ENCODE assay signal across 1 cellular context in genomic region chr9:95771556-95772280, GRCh38.
TF ChIP-seq lines count a peak whose summit lies in the region.

No MANE protein-coding gene starts in this region.

TF ChIP-seq in HepG2, 621 proteins besides CTCF, POLR2A, EP300 and RAD21 (continued from another document and continues in another):
- peak; percentile 96 for TF ChIP-seq PATZ1 (CRISPR knock-in tag; IDR thresholded peaks at IDR 0.05)
- TF ChIP-seq GRHL1 (CRISPR knock-in tag; conservative IDR thresholded peaks at IDR 0.05): no peak
- no peak for TF ChIP-seq ZNF891 (CRISPR knock-in tag; IDR thresholded peaks at IDR 0.05)
- TF ChIP-seq PAWR (CRISPR knock-in tag; IDR thresholded peaks at IDR 0.05; ENCODE audit: borderline replicate concordance): no peak
- TF ChIP-seq ARNT (IDR thresholded peaks at IDR 0.05): no peak
- 0 out of 2 replicates have a peak, but pooled peaks have one; percentile 39 for TF ChIP-seq MIER3 (CRISPR knock-in tag; IDR thresholded peaks at IDR 0.05; ENCODE audit: borderline replicate concordance)
- TF ChIP-seq HNF4G (IDR thresholded peaks at IDR 0.05; ENCODE audit: borderline replicate concordance, low read depth, low read length): peak; percentile 42; the same call in 1 of the 2 replicates
- TF ChIP-seq HNF4G (CRISPR knock-in tag; IDR thresholded peaks at IDR 0.05; ENCODE audit: borderline replicate concordance, low read depth): no peak
- TF ChIP-seq, protein P1, sequence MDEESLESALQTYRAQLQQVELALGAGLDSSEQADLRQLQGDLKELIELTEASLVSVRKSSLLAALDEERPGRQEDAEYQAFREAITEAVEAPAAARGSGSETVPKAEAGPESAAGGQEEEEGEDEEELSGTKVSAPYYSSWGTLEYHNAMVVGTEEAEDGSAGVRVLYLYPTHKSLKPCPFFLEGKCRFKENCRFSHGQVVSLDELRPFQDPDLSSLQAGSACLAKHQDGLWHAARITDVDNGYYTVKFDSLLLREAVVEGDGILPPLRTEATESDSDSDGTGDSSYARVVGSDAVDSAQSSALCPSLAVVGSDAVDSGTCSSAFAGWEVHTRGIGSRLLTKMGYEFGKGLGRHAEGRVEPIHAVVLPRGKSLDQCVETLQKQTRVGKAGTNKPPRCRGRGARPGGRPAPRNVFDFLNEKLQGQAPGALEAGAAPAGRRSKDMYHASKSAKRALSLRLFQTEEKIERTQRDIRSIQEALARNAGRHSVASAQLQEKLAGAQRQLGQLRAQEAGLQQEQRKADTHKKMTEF (CRISPR knock-in tag; IDR thresholded peaks at IDR 0.05): peak; percentile 62
- peak in 1 of 2 experiments; percentile 52; a peak in 2 of 4 replicates for TF ChIP-seq KLF16 (CRISPR knock-in tag; IDR thresholded peaks at IDR 0.05)
- TF ChIP-seq FOSL2 (CRISPR knock-in tag; IDR thresholded peaks at IDR 0.05): peak; percentile 75
- TF ChIP-seq, protein P2, sequence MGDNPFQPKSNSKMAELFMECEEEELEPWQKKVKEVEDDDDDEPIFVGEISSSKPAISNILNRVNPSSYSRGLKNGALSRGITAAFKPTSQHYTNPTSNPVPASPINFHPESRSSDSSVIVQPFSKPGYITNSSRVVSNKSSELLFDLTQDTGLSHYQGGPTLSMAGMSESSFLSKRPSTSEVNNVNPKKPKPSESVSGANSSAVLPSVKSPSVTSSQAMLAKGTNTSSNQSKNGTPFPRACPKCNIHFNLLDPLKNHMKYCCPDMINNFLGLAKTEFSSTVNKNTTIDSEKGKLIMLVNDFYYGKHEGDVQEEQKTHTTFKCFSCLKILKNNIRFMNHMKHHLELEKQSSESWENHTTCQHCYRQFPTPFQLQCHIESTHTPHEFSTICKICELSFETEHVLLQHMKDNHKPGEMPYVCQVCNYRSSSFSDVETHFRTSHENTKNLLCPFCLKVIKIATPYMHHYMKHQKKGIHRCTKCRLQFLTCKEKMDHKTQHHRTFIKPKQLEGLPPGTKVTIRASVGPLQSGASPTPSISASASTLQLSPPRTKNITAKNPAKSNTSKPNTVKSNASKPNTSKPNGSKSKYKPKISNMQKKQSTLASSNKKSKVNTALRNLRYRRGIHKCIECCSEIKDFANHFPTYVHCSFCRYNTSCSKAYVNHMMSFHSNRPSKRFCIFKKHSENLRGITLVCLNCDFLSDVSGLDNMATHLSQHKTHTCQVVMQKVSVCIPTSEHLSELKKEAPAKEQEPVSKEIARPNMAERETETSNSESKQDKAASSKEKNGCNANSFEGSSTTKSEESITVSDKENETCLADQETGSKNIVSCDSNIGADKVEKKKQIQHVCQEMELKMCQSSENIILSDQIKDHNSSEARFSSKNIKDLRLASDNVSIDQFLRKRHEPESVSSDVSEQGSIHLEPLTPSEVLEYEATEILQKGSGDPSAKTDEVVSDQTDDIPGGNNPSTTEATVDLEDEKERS (CRISPR knock-in tag; IDR thresholded peaks at IDR 0.05): 0 out of 2 replicates have a peak, but pooled peaks have one; percentile 32
- TF ChIP-seq PLRG1 (conservative IDR thresholded peaks at IDR 0.05): no peak
- TF ChIP-seq AGO2 (optimal IDR thresholded peaks at IDR 0.05; ENCODE audit: low read depth, low read length): peak; percentile 88
- TF ChIP-seq ZNF432 (CRISPR knock-in tag; IDR thresholded peaks at IDR 0.05; ENCODE audit: borderline replicate concordance): no peak
- 0 out of 2 replicates have a peak, but pooled peaks have one; percentile 28 for TF ChIP-seq HOXA5 (CRISPR knock-in tag; IDR thresholded peaks at IDR 0.05)
- no peak for TF ChIP-seq RNF219 (CRISPR knock-in tag; IDR thresholded peaks at IDR 0.05)
- no peak for TF ChIP-seq ZNF317 (CRISPR knock-in tag; IDR thresholded peaks at IDR 0.05)
- TF ChIP-seq FOXC1 (CRISPR knock-in tag; IDR thresholded peaks at IDR 0.05; ENCODE audit: borderline replicate concordance): no peak
- no peak for TF ChIP-seq NFIB (CRISPR knock-in tag; IDR thresholded peaks at IDR 0.05; ENCODE audit: borderline replicate concordance)
- TF ChIP-seq ZFY (CRISPR knock-in tag; IDR thresholded peaks at IDR 0.05): peak; percentile 50
- 0 out of 2 replicates have a peak, but pooled peaks have one; percentile 22 for TF ChIP-seq TFE3 (CRISPR knock-in tag; IDR thresholded peaks at IDR 0.05)
- TF ChIP-seq MLX (CRISPR knock-in tag; IDR thresholded peaks at IDR 0.05): peak; percentile 71; the same call in 1 of the 2 replicates
- TF ChIP-seq, protein P3, sequence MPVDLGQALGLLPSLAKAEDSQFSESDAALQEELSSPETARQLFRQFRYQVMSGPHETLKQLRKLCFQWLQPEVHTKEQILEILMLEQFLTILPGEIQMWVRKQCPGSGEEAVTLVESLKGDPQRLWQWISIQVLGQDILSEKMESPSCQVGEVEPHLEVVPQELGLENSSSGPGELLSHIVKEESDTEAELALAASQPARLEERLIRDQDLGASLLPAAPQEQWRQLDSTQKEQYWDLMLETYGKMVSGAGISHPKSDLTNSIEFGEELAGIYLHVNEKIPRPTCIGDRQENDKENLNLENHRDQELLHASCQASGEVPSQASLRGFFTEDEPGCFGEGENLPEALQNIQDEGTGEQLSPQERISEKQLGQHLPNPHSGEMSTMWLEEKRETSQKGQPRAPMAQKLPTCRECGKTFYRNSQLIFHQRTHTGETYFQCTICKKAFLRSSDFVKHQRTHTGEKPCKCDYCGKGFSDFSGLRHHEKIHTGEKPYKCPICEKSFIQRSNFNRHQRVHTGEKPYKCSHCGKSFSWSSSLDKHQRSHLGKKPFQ (CRISPR knock-in tag; IDR thresholded peaks at IDR 0.05; ENCODE audit: insufficient replicate concordance): peak; percentile 11
- 0 out of 2 replicates have a peak, but pooled peaks have one; percentile 33 for TF ChIP-seq NR2F6 (IDR thresholded peaks at IDR 0.05)
- peak; percentile 8; the same call in 1 of the 2 replicates for TF ChIP-seq NR2F6 (CRISPR knock-in tag; IDR thresholded peaks at IDR 0.05)
- TF ChIP-seq, protein P4, sequence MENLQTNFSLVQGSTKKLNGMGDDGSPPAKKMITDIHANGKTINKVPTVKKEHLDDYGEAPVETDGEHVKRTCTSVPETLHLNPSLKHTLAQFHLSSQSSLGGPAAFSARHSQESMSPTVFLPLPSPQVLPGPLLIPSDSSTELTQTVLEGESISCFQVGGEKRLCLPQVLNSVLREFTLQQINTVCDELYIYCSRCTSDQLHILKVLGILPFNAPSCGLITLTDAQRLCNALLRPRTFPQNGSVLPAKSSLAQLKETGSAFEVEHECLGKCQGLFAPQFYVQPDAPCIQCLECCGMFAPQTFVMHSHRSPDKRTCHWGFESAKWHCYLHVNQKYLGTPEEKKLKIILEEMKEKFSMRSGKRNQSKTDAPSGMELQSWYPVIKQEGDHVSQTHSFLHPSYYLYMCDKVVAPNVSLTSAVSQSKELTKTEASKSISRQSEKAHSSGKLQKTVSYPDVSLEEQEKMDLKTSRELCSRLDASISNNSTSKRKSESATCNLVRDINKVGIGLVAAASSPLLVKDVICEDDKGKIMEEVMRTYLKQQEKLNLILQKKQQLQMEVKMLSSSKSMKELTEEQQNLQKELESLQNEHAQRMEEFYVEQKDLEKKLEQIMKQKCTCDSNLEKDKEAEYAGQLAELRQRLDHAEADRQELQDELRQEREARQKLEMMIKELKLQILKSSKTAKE (CRISPR knock-in tag; IDR thresholded peaks at IDR 0.05; ENCODE audit: borderline replicate concordance): no peak
- peak; percentile 47; the same call in 1 of the 2 replicates for TF ChIP-seq ATF7-NPFF (CRISPR knock-in tag; IDR thresholded peaks at IDR 0.05; ENCODE audit: low read depth)
- TF ChIP-seq, protein P5, sequence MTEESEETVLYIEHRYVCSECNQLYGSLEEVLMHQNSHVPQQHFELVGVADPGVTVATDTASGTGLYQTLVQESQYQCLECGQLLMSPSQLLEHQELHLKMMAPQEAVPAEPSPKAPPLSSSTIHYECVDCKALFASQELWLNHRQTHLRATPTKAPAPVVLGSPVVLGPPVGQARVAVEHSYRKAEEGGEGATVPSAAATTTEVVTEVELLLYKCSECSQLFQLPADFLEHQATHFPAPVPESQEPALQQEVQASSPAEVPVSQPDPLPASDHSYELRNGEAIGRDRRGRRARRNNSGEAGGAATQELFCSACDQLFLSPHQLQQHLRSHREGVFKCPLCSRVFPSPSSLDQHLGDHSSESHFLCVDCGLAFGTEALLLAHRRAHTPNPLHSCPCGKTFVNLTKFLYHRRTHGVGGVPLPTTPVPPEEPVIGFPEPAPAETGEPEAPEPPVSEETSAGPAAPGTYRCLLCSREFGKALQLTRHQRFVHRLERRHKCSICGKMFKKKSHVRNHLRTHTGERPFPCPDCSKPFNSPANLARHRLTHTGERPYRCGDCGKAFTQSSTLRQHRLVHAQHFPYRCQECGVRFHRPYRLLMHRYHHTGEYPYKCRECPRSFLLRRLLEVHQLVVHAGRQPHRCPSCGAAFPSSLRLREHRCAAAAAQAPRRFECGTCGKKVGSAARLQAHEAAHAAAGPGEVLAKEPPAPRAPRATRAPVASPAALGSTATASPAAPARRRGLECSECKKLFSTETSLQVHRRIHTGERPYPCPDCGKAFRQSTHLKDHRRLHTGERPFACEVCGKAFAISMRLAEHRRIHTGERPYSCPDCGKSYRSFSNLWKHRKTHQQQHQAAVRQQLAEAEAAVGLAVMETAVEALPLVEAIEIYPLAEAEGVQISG (CRISPR knock-in tag; IDR thresholded peaks at IDR 0.05): peak; percentile 55; the same call in 1 of the 2 replicates
- 0 out of 2 replicates have a peak, but pooled peaks have one; percentile 21 for TF ChIP-seq POLR2AphosphoS5 (IDR thresholded peaks at IDR 0.05; ENCODE audit: low read depth, low read length)
- peak; percentile 50 for TF ChIP-seq ASH2L (IDR thresholded peaks at IDR 0.05; ENCODE audit: insufficient read length, low read depth, low read length)
